ENCODE assay signal across 39 cellular contexts in the genomic region with DNA sequence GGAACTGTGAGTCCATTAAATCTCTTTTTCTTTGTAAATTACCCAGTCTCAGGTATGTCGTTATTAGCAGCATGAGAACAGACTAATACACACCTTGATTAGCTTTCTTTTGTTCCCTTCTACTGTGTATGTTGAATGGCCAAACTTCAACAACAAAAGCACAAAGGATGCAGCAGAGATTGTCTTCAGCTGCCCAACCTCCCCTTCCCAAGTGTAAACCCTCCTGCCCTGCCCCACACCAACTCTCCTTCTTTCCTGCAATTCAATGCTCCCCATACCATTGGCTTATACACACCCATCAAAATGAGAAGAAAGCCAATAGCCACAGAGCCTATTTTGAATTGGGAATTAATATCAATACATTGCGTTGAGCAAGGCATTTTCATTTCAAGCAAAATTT. TPM values are rescaled to one million over a fixed set of nuclear protein-coding genes. Genes with fewer than 3 reads are reported as not detected.
"Had no signal": no experiment of that assay in that cellular context is flagged by ENCODE, and none has a peak within 500 bp of the region (broad histone marks: within the 10 kb centered on the region; RNA-seq: fewer than 3 reads in every experiment).

No MANE protein-coding gene starts in this region.

- H3K27ac Mint-ChIP-seq: activated naive CD4-positive, alpha-beta T cell treated with anti-CD3 and anti-CD28 coated beads for 36 hours; activated naive CD4-positive, alpha-beta T cell treated with anti-CD3 and anti-CD28 coated beads, Interleukin-2, amount 10 ng/mL, durations not matched to agents 7 days and 5 days; activated naive CD4-positive, alpha-beta T cell treated with anti-CD3 and anti-CD28 coated beads, Interleukin-2, amount 50 U/mL, for 24 hours; activated naive CD4-positive, alpha-beta T cell treated with anti-CD3 and anti-CD28 coated beads, Interleukin-2, amount 50 U/mL, for 72 hours; activated naive CD8-positive, alpha-beta T cell; activated naive CD8-positive, alpha-beta T cell treated with anti-CD3 and anti-CD28 coated beads for 36 hours; activated naive CD8-positive, alpha-beta T cell treated with anti-CD3 and anti-CD28 coated beads, Interleukin-2, amount 10 ng/mL, durations not matched to agents 7 days and 5 days; activated naive CD8-positive, alpha-beta T cell treated with anti-CD3 and anti-CD28 coated beads, Interleukin-2, amount 50 U/mL, for 24 hours; activated T-cell treated with anti-CD3 and anti-CD28 coated beads, Interleukin-2, amount 50 U/mL, for 24 hours; activated T-cell treated with anti-CD3 and anti-CD28 coated beads, Interleukin-2, amount 50 U/mL, for 72 hours; activated T-helper 1 cell treated with anti-CD3 and anti-CD28 coated beads, Interleukin-12 subunit alpha, Interleukin-12 subunit beta, Interleukin-2, Interleukin-4 antibody, amounts not matched to agents 30 ng/mL and 10 ng/mL and 1 ng/mL, durations not matched to agents 14 hours and 24 hours and 36 hours; activated T-helper 17 cell treated with anti-CD3 and anti-CD28 coated beads, Interleukin-2, amount 50 U/mL, for 72 hours; activated T-helper 2 cell treated with anti-CD3 and anti-CD28 coated beads, Interferon-gamma antibody, Interleukin-2, Interleukin-4, amounts not matched to agents 10 μg/mL and 5 μg/mL and 100 μg/mL, durations not matched to agents 14 hours and 24 hours and 36 hours; brain had no signal

- DNase-seq: activated effector memory CD4-positive, alpha-beta T cell treated with anti-CD3 and anti-CD28 coated beads, Interleukin-2, amount 50 U/mL, for 16 hours; activated effector memory CD4-positive, alpha-beta T cell treated with Interleukin-2 at 50 U/mL for 16 hours; activated gamma-delta T cell; activated gamma-delta T cell treated with Interleukin-2 at 50 U/mL for 16 hours; activated naive CD4-positive, alpha-beta T cell; activated naive CD4-positive, alpha-beta T cell treated with anti-CD3 and anti-CD28 coated beads for 36 hours; activated naive CD4-positive, alpha-beta T cell treated with anti-CD3 and anti-CD28 coated beads, Interleukin-2, amount 10 ng/mL, durations not matched to agents 7 days and 5 days; activated naive CD4-positive, alpha-beta T cell treated with anti-CD3 and anti-CD28 coated beads, Interleukin-2, amount 50 U/mL, for 16 hours; activated naive CD4-positive, alpha-beta T cell treated with Interleukin-2 at 50 U/mL for 16 hours; activated naive CD8-positive, alpha-beta T cell treated with anti-CD3 and anti-CD28 coated beads for 36 hours; activated naive CD8-positive, alpha-beta T cell treated with anti-CD3 and anti-CD28 coated beads, Interleukin-2, amount 10 ng/mL, durations not matched to agents 7 days and 5 days; activated naive CD8-positive, alpha-beta T cell treated with anti-CD3 and anti-CD28 coated beads, Interleukin-2, amount 50 U/mL, for 24 hours; activated T-cell treated with anti-CD3 and anti-CD28 coated beads, Interleukin-2, amount 50 U/mL, for 1 hour; activated T-cell treated with anti-CD3 and anti-CD28 coated beads, Interleukin-2, amount 50 U/mL, for 24 hours; activated T-cell treated with anti-CD3 and anti-CD28 coated beads, Interleukin-2, amount 50 U/mL, for 4 hours; activated T-cell treated with anti-CD3 and anti-CD28 coated beads, Interleukin-2, amount 50 U/mL, for 48 hours; activated T-cell treated with anti-CD3 and anti-CD28 coated beads, Interleukin-2, amount 50 U/mL, for 72 hours; adrenal gland; amniotic stem cell; amygdala; anterior cingulate cortex; aorta; body of pancreas; brain microvascular endothelial cell; caudate nucleus; central memory CD4-positive, alpha-beta T cell; cerebellar nuclear complex had no signal

- H3K27me3 Mint-ChIP-seq: activated naive CD4-positive, alpha-beta T cell treated with anti-CD3 and anti-CD28 coated beads, Interleukin-2, amount 10 ng/mL, durations not matched to agents 7 days and 5 days; activated naive CD8-positive, alpha-beta T cell treated with anti-CD3 and anti-CD28 coated beads, Interleukin-2, amount 10 ng/mL, durations not matched to agents 7 days and 5 days; brain had no signal

- H3K27me3 ChIP-seq: ascending aorta, body of pancreas, brain microvascular endothelial cell, cardiac muscle cell had no signal

- H3K4me1 ChIP-seq: adrenal gland, ascending aorta, body of pancreas, breast epithelium had no signal

- H3K36me3 Mint-ChIP-seq: activated naive CD4-positive, alpha-beta T cell treated with anti-CD3 and anti-CD28 coated beads, Interleukin-2, amount 10 ng/mL, durations not matched to agents 7 days and 5 days; activated naive CD4-positive, alpha-beta T cell treated with anti-CD3 and anti-CD28 coated beads, Interleukin-2, amount 50 U/mL, for 24 hours; activated naive CD4-positive, alpha-beta T cell treated with anti-CD3 and anti-CD28 coated beads, Interleukin-2, amount 50 U/mL, for 72 hours; activated naive CD8-positive, alpha-beta T cell; activated naive CD8-positive, alpha-beta T cell treated with anti-CD3 and anti-CD28 coated beads for 36 hours; activated naive CD8-positive, alpha-beta T cell treated with anti-CD3 and anti-CD28 coated beads, Interleukin-2, amount 10 ng/mL, durations not matched to agents 7 days and 5 days had no signal

- H3K4me3 Mint-ChIP-seq: activated naive CD4-positive, alpha-beta T cell treated with anti-CD3 and anti-CD28 coated beads for 36 hours; activated naive CD4-positive, alpha-beta T cell treated with anti-CD3 and anti-CD28 coated beads, Interleukin-2, amount 10 ng/mL, durations not matched to agents 7 days and 5 days; activated naive CD4-positive, alpha-beta T cell treated with anti-CD3 and anti-CD28 coated beads, Interleukin-2, amount 50 U/mL, for 24 hours; activated naive CD8-positive, alpha-beta T cell; activated naive CD8-positive, alpha-beta T cell treated with anti-CD3 and anti-CD28 coated beads for 36 hours; activated naive CD8-positive, alpha-beta T cell treated with anti-CD3 and anti-CD28 coated beads, Interleukin-2, amount 10 ng/mL, durations not matched to agents 7 days and 5 days; activated naive CD8-positive, alpha-beta T cell treated with anti-CD3 and anti-CD28 coated beads, Interleukin-2, amount 50 U/mL, for 24 hours; activated T-cell treated with anti-CD3 and anti-CD28 coated beads, Interleukin-2, amount 50 U/mL, for 24 hours; activated T-cell treated with anti-CD3 and anti-CD28 coated beads, Interleukin-2, amount 50 U/mL, for 4 hours; activated T-cell treated with anti-CD3 and anti-CD28 coated beads, Interleukin-2, amount 50 U/mL, for 72 hours; activated T-helper 1 cell treated with anti-CD3 and anti-CD28 coated beads, Interleukin-12 subunit alpha, Interleukin-12 subunit beta, Interleukin-2, Interleukin-4 antibody, amounts not matched to agents 30 ng/mL and 10 ng/mL and 1 ng/mL, durations not matched to agents 14 hours and 24 hours and 36 hours; activated T-helper 17 cell treated with anti-CD3 and anti-CD28 coated beads, Interleukin-2, amount 50 U/mL, for 72 hours; brain; central memory CD8-positive, alpha-beta T cell had no signal

- ATAC-seq: activated naive CD4-positive, alpha-beta T cell treated with anti-CD3 and anti-CD28 coated beads, Interleukin-2, amount 50 U/mL, for 72 hours; activated naive CD8-positive, alpha-beta T cell treated with anti-CD3 and anti-CD28 coated beads, Interleukin-2, amount 50 U/mL, for 24 hours; activated T-cell treated with anti-CD3 and anti-CD28 coated beads, Interleukin-2, amount 50 U/mL, for 4 hours; activated T-cell treated with anti-CD3 and anti-CD28 coated beads, Interleukin-2, amount 50 U/mL, for 72 hours; activated T-helper 17 cell treated with anti-CD3 and anti-CD28 coated beads, Interleukin-2, amount 50 U/mL, for 72 hours; body of pancreas had no signal

- H3K4me1 Mint-ChIP-seq: activated naive CD4-positive, alpha-beta T cell treated with anti-CD3 and anti-CD28 coated beads, Interleukin-2, amount 10 ng/mL, durations not matched to agents 7 days and 5 days; activated naive CD4-positive, alpha-beta T cell treated with anti-CD3 and anti-CD28 coated beads, Interleukin-2, amount 50 U/mL, for 24 hours; activated naive CD8-positive, alpha-beta T cell treated with anti-CD3 and anti-CD28 coated beads for 36 hours; activated naive CD8-positive, alpha-beta T cell treated with anti-CD3 and anti-CD28 coated beads, Interleukin-2, amount 10 ng/mL, durations not matched to agents 7 days and 5 days; activated naive CD8-positive, alpha-beta T cell treated with anti-CD3 and anti-CD28 coated beads, Interleukin-2, amount 50 U/mL, for 24 hours; activated T-helper 17 cell treated with anti-CD3 and anti-CD28 coated beads, Interleukin-2, amount 50 U/mL, for 72 hours; brain; central memory CD8-positive, alpha-beta T cell had no signal

- H3K27ac ChIP-seq: adrenal gland, ascending aorta, body of pancreas, brain microvascular endothelial cell, breast epithelium, cardiac muscle cell had no signal

- H3K36me3 ChIP-seq: adrenal gland, ascending aorta, brain microvascular endothelial cell, breast epithelium, cardiac muscle cell had no signal

- H3K9me3 ChIP-seq: adrenal gland, ascending aorta, body of pancreas, breast epithelium had no signal

- FAIRE-seq: bronchial epithelial cell had no signal

- H3K4me3 ChIP-seq: adrenal gland, ascending aorta, body of pancreas, breast epithelium, cardiac muscle cell had no signal

- H3K9me3 Mint-ChIP-seq: activated naive CD4-positive, alpha-beta T cell treated with anti-CD3 and anti-CD28 coated beads for 36 hours; activated naive CD4-positive, alpha-beta T cell treated with anti-CD3 and anti-CD28 coated beads, Interleukin-2, amount 10 ng/mL, durations not matched to agents 7 days and 5 days; activated naive CD4-positive, alpha-beta T cell treated with anti-CD3 and anti-CD28 coated beads, Interleukin-2, amount 50 U/mL, for 24 hours; activated naive CD8-positive, alpha-beta T cell treated with anti-CD3 and anti-CD28 coated beads for 36 hours; activated naive CD8-positive, alpha-beta T cell treated with anti-CD3 and anti-CD28 coated beads, Interleukin-2, amount 10 ng/mL, durations not matched to agents 7 days and 5 days; activated naive CD8-positive, alpha-beta T cell treated with anti-CD3 and anti-CD28 coated beads, Interleukin-2, amount 50 U/mL, for 24 hours; activated T-cell treated with anti-CD3 and anti-CD28 coated beads, Interleukin-2, amount 50 U/mL, for 4 hours; activated T-helper 1 cell treated with anti-CD3 and anti-CD28 coated beads, Interleukin-12 subunit alpha, Interleukin-12 subunit beta, Interleukin-2, Interleukin-4 antibody, amounts not matched to agents 30 ng/mL and 10 ng/mL and 1 ng/mL, durations not matched to agents 14 hours and 24 hours and 36 hours; activated T-helper 17 cell treated with anti-CD3 and anti-CD28 coated beads, Interleukin-2, amount 50 U/mL, for 72 hours; activated T-helper 2 cell treated with anti-CD3 and anti-CD28 coated beads, Interferon-gamma antibody, Interleukin-2, Interleukin-4, amounts not matched to agents 10 μg/mL and 5 μg/mL and 100 μg/mL, durations not matched to agents 14 hours and 24 hours and 36 hours; central memory CD8-positive, alpha-beta T cell had no signal

RNA-seq across cellular contexts. Expression of a gene that starts 27.8 kb away (rescaled TPM):
- total RNA-seq: activated naive CD4-positive, alpha-beta T cell treated with anti-CD3 and anti-CD28 coated beads for 36 hours; activated naive CD4-positive, alpha-beta T cell treated with anti-CD3 and anti-CD28 coated beads, Interleukin-2, amount 50 U/mL, for 72 hours; activated naive CD8-positive, alpha-beta T cell treated with anti-CD3 and anti-CD28 coated beads for 36 hours; activated T-cell treated with anti-CD3 and anti-CD28 coated beads, Interleukin-2, amount 50 U/mL, for 72 hours; activated T-helper 1 cell treated with anti-CD3 and anti-CD28 coated beads, Interleukin-12 subunit alpha, Interleukin-12 subunit beta, Interleukin-2, Interleukin-4 antibody, amounts not matched to agents 30 ng/mL and 10 ng/mL and 1 ng/mL, durations not matched to agents 14 hours and 24 hours and 36 hours; activated T-helper 17 cell treated with anti-CD3 and anti-CD28 coated beads, Interleukin-2, amount 50 U/mL, for 72 hours; activated T-helper 2 cell treated with anti-CD3 and anti-CD28 coated beads, Interferon-gamma antibody, Interleukin-2, Interleukin-4, amounts not matched to agents 10 μg/mL and 5 μg/mL and 100 μg/mL, durations not matched to agents 14 hours and 24 hours and 36 hours had no signal
